8 cellular contexts compared by ENCODE assay signal in the genomic region with DNA sequence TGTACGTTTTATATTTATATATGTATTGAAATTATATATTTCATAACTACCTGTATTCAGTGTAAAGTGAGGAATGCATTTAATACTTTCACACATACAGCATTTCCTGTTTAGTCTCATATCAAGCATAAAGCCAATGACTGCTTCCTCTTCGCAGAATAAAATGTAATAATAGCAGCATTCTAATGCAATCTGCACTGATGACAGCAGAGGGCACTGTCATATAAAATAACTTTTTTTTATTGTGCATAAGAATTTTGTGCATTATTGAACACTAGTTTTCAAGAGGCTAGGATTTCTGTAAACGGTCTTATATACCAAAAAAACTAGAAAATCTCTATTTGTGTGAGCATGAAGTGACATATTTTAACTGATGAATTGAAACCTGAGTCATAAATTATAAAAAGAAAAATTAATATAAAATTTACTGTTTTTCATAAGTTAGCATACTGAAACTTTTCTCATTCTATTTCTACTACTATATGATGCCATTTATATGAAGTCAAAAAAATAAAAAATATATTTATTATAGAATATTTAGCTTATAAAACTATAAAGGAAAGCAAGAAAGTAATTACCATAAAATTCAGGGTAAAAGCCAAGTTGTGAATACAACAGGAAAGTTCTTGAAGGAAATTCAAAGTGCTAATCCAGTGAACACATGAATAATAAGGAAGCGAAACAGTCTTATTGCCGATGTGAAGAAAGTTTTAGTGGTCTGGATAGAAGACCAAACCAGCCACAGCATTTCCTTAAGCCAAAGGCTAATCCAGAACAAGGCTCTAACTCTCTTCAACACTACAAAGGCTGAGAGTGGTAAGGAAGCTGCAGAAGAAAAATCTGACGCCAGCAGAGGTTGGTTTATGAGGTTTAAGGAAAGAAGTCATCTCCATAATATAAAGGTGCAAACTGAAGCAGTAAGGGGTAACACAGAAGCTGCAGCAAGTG. TPM values are rescaled to one million over a fixed set of nuclear protein-coding genes. Genes with fewer than 3 reads are reported as not detected.
A peak's percentile ranks its signal among the peaks of the same experiment; 100 is the strongest.
DNase-seq lines count a peak whose midpoint lies in the region; ATAC-seq and TF ChIP-seq lines count a peak whose summit lies in the region.

No MANE protein-coding gene starts in this region.

- no peaks in the 10 kb centered on the region for H4K20me1 ChIP-seq in OCI-LY1 (ENCODE audit: insufficient read depth, low read length)

- CTCF ChIA-PET in CD8-positive, alpha-beta memory T cell (lab: Charles Lee) = interaction anchor here (0.8 to 2.6 kb wide), 9 partner anchors 10 to 1522 kb away, joined by 3 to 12 read pairs (median 4); partner anchors contain the start of gene RNF146

- no peak overlapping the region for H3K27ac ChIP-seq in CD8-positive, alpha-beta memory T cell (ENCODE audit: low read depth, low read length)
- no peak overlapping the region for H3K27ac ChIP-seq in OCI-LY1 (ENCODE audit: low read depth, low read length, poor library complexity, severe bottlenecking)
- H3K27ac ChIP-seq in heart right ventricle = no peak overlapping the region
- no peak overlapping the region for H3K27ac ChIP-seq in spleen

- no peak overlapping the region for H3K4me2 ChIP-seq in OCI-LY1 (ENCODE audit: low read length)

- intact Hi-C loops in heart right ventricle (cut with DNase I) (loop anchor here in 8 of 10 donors (5.0 to 10.0 kb wide), 7 partner anchors 112 to 242 kb away; no protein-coding TSS in a partner anchor), spleen (cut with DNase I; ENCODE audit: low total_unique reads) (loop anchor here (10.0 kb wide), 1 partner anchor 122 kb away; no protein-coding TSS in a partner anchor)

- H3K4me3 ChIP-seq in CD8-positive, alpha-beta memory T cell (ENCODE audit: low read length) = no peak overlapping the region
- H3K4me3 ChIP-seq in OCI-LY1 (ENCODE audit: low read depth, low read length, poor library complexity, severe bottlenecking) = no peak overlapping the region
- no peak overlapping the region for H3K4me3 ChIP-seq in heart right ventricle
- H3K4me3 ChIP-seq in spleen = no peak overlapping the region

- H2AFZ ChIP-seq in OCI-LY1 (ENCODE audit: low read length) = no peak overlapping the region

- H3F3A ChIP-seq in OCI-LY1 (ENCODE audit: insufficient read depth, low read length) = no peaks in the 10 kb centered on the region

- peaks cover 36 to 55% (median 54%) of the 10 kb centered on the region in 3 donors for H3K4me1 Mint-ChIP-seq in CD8-positive, alpha-beta memory T cell
- peaks cover 51% of the 10 kb centered on the region for H3K4me1 Mint-ChIP-seq in activated naive CD8-positive, alpha-beta T cell (ENCODE audit: low read depth)

- no peak overlapping the region for H3K4me3 Mint-ChIP-seq in CD8-positive, alpha-beta memory T cell
- H3K4me3 Mint-ChIP-seq in activated naive CD8-positive, alpha-beta T cell = no peak overlapping the region

- H3K36me3 Mint-ChIP-seq in CD8-positive, alpha-beta memory T cell = peaks cover 5 to 31% (median 17%) of the 10 kb centered on the region in 3 donors
- H3K36me3 Mint-ChIP-seq in activated naive CD8-positive, alpha-beta T cell = peaks cover 13% of the 10 kb centered on the region

- peak in 4 of 5 donors; percentile 6 to 39 (median 14) for DNase-seq in CD8-positive, alpha-beta memory T cell
- peak in 1 of 2 donors; percentile 14 for DNase-seq in heart right ventricle
- no peak for DNase-seq in spleen
- no peak for DNase-seq in NCI-H1092 treated with DMSO at 0.1 percent for 48 hours (lab: John Stamatoyannopoulos, UW)

- H3K9ac ChIP-seq in OCI-LY1 (ENCODE audit: low read length) = no peak overlapping the region

- H3K27me3 Mint-ChIP-seq in CD8-positive, alpha-beta memory T cell = no peaks in the 10 kb centered on the region
- H3K27me3 Mint-ChIP-seq in activated naive CD8-positive, alpha-beta T cell = no peaks in the 10 kb centered on the region

- WGBS in heart right ventricle, 2 donors = 50 to 58% methylated on average over 6 of the region's 6 CpGs
- WGBS in spleen, 5 donors = 29 to 48% (median 37%) methylated on average over 6 of the region's 6 CpGs

- TF ChIP-seq POLR2A in spleen (IDR thresholded peaks at IDR 0.05) = no peak

- peaks cover 0 to 4% (median 0%) of the 10 kb centered on the region in 5 donors for H3K9me3 Mint-ChIP-seq in CD8-positive, alpha-beta memory T cell
- peaks cover 5% of the 10 kb centered on the region for H3K9me3 Mint-ChIP-seq in activated naive CD8-positive, alpha-beta T cell (ENCODE audit: low read depth)

- TF ChIP-seq CTCF in OCI-LY1 (IDR thresholded peaks at IDR 0.05; ENCODE audit: low read length) = peak; percentile 71
- TF ChIP-seq CTCF in heart right ventricle (IDR thresholded peaks at IDR 0.05) = peak; percentile 42 to 80 (median 71)
- peak; percentile 47 to 85 (median 76) for TF ChIP-seq CTCF in spleen (IDR thresholded peaks at IDR 0.05 in 8 of 11, conservative IDR thresholded peaks at IDR 0.05 in 3 of 11)

- peak; percentile 82 for ATAC-seq in GM18870 (IDR thresholded peaks at IDR 0.05; ENCODE audit: unreplicated experiment)
- ATAC-seq in HG03342 (IDR thresholded peaks at IDR 0.05; ENCODE audit: unreplicated experiment) = peak; percentile 80
- ATAC-seq in heart right ventricle = peak in 2 of 8 donors; percentile 39 to 67

- no peaks in the 10 kb centered on the region for H3K4me1 ChIP-seq in CD8-positive, alpha-beta memory T cell (ENCODE audit: insufficient read depth, low read length)
- H3K4me1 ChIP-seq in OCI-LY1 (ENCODE audit: insufficient read depth, low read length, severe bottlenecking) (no peaks in the 10 kb centered on the region), heart right ventricle (peaks cover 0 to 41% (median 30%) of the 10 kb centered on the region in 9 donors), spleen (peaks cover 0 to 33% (median 25%) of the 10 kb centered on the region in 6 donors)

- POLR2A ChIA-PET in CD8-positive, alpha-beta memory T cell (lab: Charles Lee) = no interaction called here

- H3K9me2 ChIP-seq in OCI-LY1 (ENCODE audit: low read depth, low read length) = no peaks in the 10 kb centered on the region

- H3K9me3 ChIP-seq in CD8-positive, alpha-beta memory T cell (ENCODE audit: low read length) = no peaks in the 10 kb centered on the region
- H3K9me3 ChIP-seq in OCI-LY1 (ENCODE audit: low read length) (no peaks in the 10 kb centered on the region), heart right ventricle (peaks cover 0 to 22% (median 3%) of the 10 kb centered on the region in 11 donors), spleen (peaks cover 0 to 10% (median 2%) of the 10 kb centered on the region in 8 donors)

- no peaks in the 10 kb centered on the region for H3K27me3 ChIP-seq in CD8-positive, alpha-beta memory T cell (ENCODE audit: insufficient read depth, low read length, poor library complexity, severe bottlenecking)
- H3K27me3 ChIP-seq in OCI-LY1 (ENCODE audit: insufficient read depth, low read length) (no peaks in the 10 kb centered on the region), heart right ventricle (no peaks in the 10 kb centered on the region), spleen (replicated peaks in 1 of 7) (no peaks in the 10 kb centered on the region)

- peak overlapping the region in 1 of 8 donors; percentile 22 for H3K27ac Mint-ChIP-seq in CD8-positive, alpha-beta memory T cell
- peak overlapping the region; percentile 61 for H3K27ac Mint-ChIP-seq in activated naive CD8-positive, alpha-beta T cell

- no peaks in the 10 kb centered on the region for H3K79me2 ChIP-seq in OCI-LY1 (ENCODE audit: insufficient read depth, low read length)

- no peaks in the 10 kb centered on the region for H3K36me3 ChIP-seq in CD8-positive, alpha-beta memory T cell (ENCODE audit: insufficient read depth, low read length)
- H3K36me3 ChIP-seq in OCI-LY1 (ENCODE audit: insufficient read depth, low read length) = peaks cover 23% of the 10 kb centered on the region
- H3K36me3 ChIP-seq in heart right ventricle = peaks cover 0 to 10% (median 0%) of the 10 kb centered on the region in 9 donors
- peaks cover 0 to 23% (median 0%) of the 10 kb centered on the region in 6 donors for H3K36me3 ChIP-seq in spleen

RNA-seq across cellular contexts. Expression of gene RNF146, which starts 36.3 kb away (rescaled TPM):
- 10 to 100 TPM; 22.0 to 24.3 TPM for total RNA-seq in CD8-positive, alpha-beta memory T cell
- 15.9 TPM for polyA plus RNA-seq in CD8-positive, alpha-beta memory T cell
- total RNA-seq in heart right ventricle (100 to 1,000 TPM in 1 of 10 donors, 10 to 100 TPM in 9; 37.2 to 106 (median 56.5) TPM), spleen (100 to 1,000 TPM in 2 of 7 donors, 10 to 100 TPM in 5; 43.9 to 125 (median 79.3) TPM)
- polyA plus RNA-seq in heart right ventricle (10 to 100 TPM; 18.0 to 40.4 TPM), spleen (10 to 100 TPM; 31.5 to 48.9 (median 41.7) TPM)

RNA-seq across cellular contexts. Expression of gene ECHDC1, which starts 40.4 kb away (rescaled TPM):
- total RNA-seq in CD8-positive, alpha-beta memory T cell = 10 to 100 TPM; 65.0 to 66.3 TPM
- polyA plus RNA-seq in CD8-positive, alpha-beta memory T cell = 67.7 TPM
- total RNA-seq in heart right ventricle (10 to 100 TPM; 32.2 to 45.3 (median 38.2) TPM), spleen (10 to 100 TPM; 41.0 to 60.4 (median 50.4) TPM)
- polyA plus RNA-seq in heart right ventricle (10 to 100 TPM; 19.5 to 36.3 TPM), spleen (10 to 100 TPM; 31.3 to 44.0 (median 43.2) TPM)

Comparison
In these comparisons a context has a peak if more than half of its experiments do, and no peak if none do; other contexts are left out.
1. DNase-seq: peak in CD8-positive, alpha-beta memory T cell (4 of 5); none in spleen (single experiment) and NCI-H1092 treated with DMSO at 0.1 percent for 48 hours (single experiment).
2. Peak in every context shown above with its lines, with median percentiles within 50 percentile points of each other: CTCF ChIP-seq.